In genomic region chr3:66068255-66068654, GRCh38 we compare ENCODE assay signal across 19 cellular contexts.
"Had no signal": no experiment of that assay in that cellular context is flagged by ENCODE, and none has a peak within 500 bp of the region (broad histone marks: within the 10 kb centered on the region; RNA-seq: fewer than 3 reads in every experiment).

No MANE protein-coding gene starts in this region.

- ATAC-seq: foreskin keratinocyte; left cardiac atrium; left ventricle myocardium superior; sciatic nerve; stimulated activated memory B cell treated with anti-CD40 and anti-IgM and Interleukin-4, amounts not matched to agents 10 μg/mL and 1 μg/mL and 100 μg/mL, for 72 hours had no signal

- H3K27ac ChIP-seq: esophagus squamous epithelium, foreskin keratinocyte, parathyroid adenoma, prostate gland, spleen, tibial artery had no signal

- DNase-seq: cortex of kidney; effector memory CD4-positive, alpha-beta T cell; esophagus squamous epithelium; foreskin keratinocyte; kidney; left cardiac atrium; left ventricle myocardium superior; mesendoderm; naive B cell; nephron progenitor cell; spleen; stimulated activated CD4-positive, alpha-beta T cell treated with anti-CD3 and anti-CD28 coated beads, Interleukin-15, amount 100 ng/mL, for 24 hours; stimulated activated CD4-positive, alpha-beta T cell treated with anti-CD3 and anti-CD28 coated beads, Interleukin-1b, Interleukin-23, amount 100 ng/mL, for 48 hours; stimulated activated CD4-positive, alpha-beta T cell treated with anti-CD3 and anti-CD28 coated beads, Interleukin-4, amount 100 ng/mL, for 24 hours; tibial artery had no signal

- H3K36me3 ChIP-seq: esophagus squamous epithelium, prostate gland, spleen, tibial artery had no signal

- H3K9me3 ChIP-seq: prostate gland had no signal

- H3K27me3 ChIP-seq: esophagus squamous epithelium, foreskin keratinocyte, spleen, tibial artery had no signal

- H3K4me3 ChIP-seq: esophagus squamous epithelium, prostate gland, spleen, tibial artery had no signal

- H3K4me1 ChIP-seq: esophagus squamous epithelium, foreskin keratinocyte, parathyroid adenoma, prostate gland, spleen had no signal
